8 cellular contexts compared by ENCODE assay signal in the genomic region with DNA sequence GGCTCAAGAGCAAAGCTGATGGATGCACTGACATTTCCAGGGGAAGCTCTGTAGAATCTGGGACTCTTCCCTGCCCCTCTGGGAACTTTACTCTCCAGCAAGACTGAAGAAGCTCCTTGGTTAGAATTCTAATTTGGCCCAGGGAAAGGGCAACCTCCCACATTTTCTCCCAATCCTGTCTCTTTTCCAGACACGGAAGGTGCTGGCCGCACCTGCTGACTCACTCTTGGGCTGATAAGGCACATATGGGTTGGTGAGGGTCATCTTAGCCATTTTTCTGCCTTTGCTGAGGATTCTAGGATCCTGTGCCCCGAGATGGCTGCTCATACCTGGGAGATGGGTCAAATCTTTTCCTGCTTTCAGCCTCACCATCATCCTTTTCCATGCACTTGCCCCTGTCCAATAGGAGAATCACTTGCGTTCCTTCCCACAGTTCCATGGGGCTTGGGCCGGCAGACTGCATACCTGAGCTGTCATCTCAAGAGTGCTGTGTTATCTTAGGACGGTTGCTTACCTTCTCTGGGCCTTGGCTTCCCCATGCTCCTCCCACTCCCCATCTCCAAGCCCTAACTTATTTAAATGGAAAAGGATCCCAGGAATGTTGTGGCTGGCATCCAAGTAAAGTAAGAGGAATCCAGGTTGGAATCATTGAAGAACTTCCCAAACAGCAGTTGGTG. TPM values are rescaled to one million over a fixed set of nuclear protein-coding genes. Genes with fewer than 3 reads are reported as not detected.
DNase-seq lines count a peak whose midpoint lies in the region; ATAC-seq, FAIRE-seq and TF ChIP-seq lines count a peak whose summit lies in the region.
"Had no signal": no experiment of that assay in that cellular context is flagged by ENCODE, and none has a peak within 500 bp of the region (broad histone marks: within the 10 kb centered on the region; RNA-seq: fewer than 3 reads in every experiment).

No MANE protein-coding gene starts in this region.

- peaks cover 62% of the 10 kb centered on the region for H3K79me2 ChIP-seq in endothelial cell of umbilical vein (ENCODE audit: control insufficient read depth, insufficient read depth, low read length)

- no peak overlapping the region for H3K4ac ChIP-seq in mesenchymal stem cell (ENCODE audit: low read depth in 1 of 2, low read length in 2 of 2)

- H3K4me1 ChIP-seq in NT2/D1 (ENCODE audit: insufficient read depth, insufficient read length): peaks cover 44% of the 10 kb centered on the region
- H3K4me1 ChIP-seq in endothelial cell of umbilical vein (ENCODE audit: control insufficient read depth, extremely low read depth, insufficient read depth, low read length): peaks cover 70% of the 10 kb centered on the region
- peaks cover 69% of the 10 kb centered on the region for H3K4me1 ChIP-seq in mesenchymal stem cell (ENCODE audit: control insufficient read depth, insufficient read depth, low read depth, low read length)
- H3K4me1 ChIP-seq in urinary bladder (ENCODE audit: insufficient read depth): no peaks in the 10 kb centered on the region

- peaks cover 9% of the 10 kb centered on the region for H3K27me3 Mint-ChIP-seq in T-helper 2 cell treated with Interferon-gamma antibody and Interleukin-4, amounts not matched to agents 5 μg/mL and 100 μg/mL, for 36 hours (ENCODE audit: low read depth)

- CTCF ChIA-PET in endothelial cell of umbilical vein (lab: Charles Lee): interaction anchor here (0.9 to 3.0 kb wide), 6 partner anchors 10 to 41 kb away, joined by 3 to 15 read pairs (median 6); no protein-coding TSS in a partner anchor

- no peaks in the 10 kb centered on the region for H3K9me3 Mint-ChIP-seq in T-helper 2 cell treated with Interferon-gamma antibody and Interleukin-4, amounts not matched to agents 5 μg/mL and 100 μg/mL, for 36 hours
- H3K9me3 Mint-ChIP-seq: activated T-helper 17 cell treated with anti-CD3 and anti-CD28 coated beads, Interleukin-2, amount 50 U/mL, for 72 hours had no signal

- no peaks in the 10 kb centered on the region for H3K36me3 ChIP-seq in NT2/D1 (ENCODE audit: insufficient read depth, insufficient read length, low read length)
- no peaks in the 10 kb centered on the region for H3K36me3 ChIP-seq in endothelial cell of umbilical vein (ENCODE audit: control insufficient read depth in 2 of 2, extremely low read depth in 1 of 2, insufficient read depth in 2 of 2, low read length in 2 of 2)
- peaks cover 0 to 4% of the 10 kb centered on the region in 2 experiments for H3K36me3 ChIP-seq in mesenchymal stem cell (ENCODE audit: control insufficient read depth in 1 of 2, insufficient read depth in 2 of 2, low read depth in 1 of 2, low read length in 2 of 2)
- no peaks in the 10 kb centered on the region for H3K36me3 ChIP-seq in urinary bladder (ENCODE audit: insufficient read depth)

- no peak overlapping the region for H3K4me3 Mint-ChIP-seq in T-helper 2 cell treated with Interferon-gamma antibody and Interleukin-4, amounts not matched to agents 5 μg/mL and 100 μg/mL, for 36 hours
- H3K4me3 Mint-ChIP-seq: activated T-helper 17 cell treated with anti-CD3 and anti-CD28 coated beads, Interleukin-2, amount 50 U/mL, for 72 hours had no signal

- H4K8ac ChIP-seq in mesenchymal stem cell (ENCODE audit: low read length): no peak overlapping the region

- no peaks in the 10 kb centered on the region for H4K20me1 ChIP-seq in endothelial cell of umbilical vein (replicated peaks; ENCODE audit: control insufficient read depth, extremely low read depth, insufficient read depth, low read length)

- H2BK5ac ChIP-seq in mesenchymal stem cell (ENCODE audit: low read depth, low read length, poor library complexity, severe bottlenecking): no peak overlapping the region

- no peak overlapping the region for H3K23ac ChIP-seq in mesenchymal stem cell (ENCODE audit: low read length in 2 of 2)

- H3K9me1 ChIP-seq in endothelial cell of umbilical vein (replicated peaks; ENCODE audit: control insufficient read depth, extremely low read depth, insufficient read depth, low read length): no peaks in the 10 kb centered on the region

- no peaks in the 10 kb centered on the region for H3K27me3 ChIP-seq in NT2/D1 (ENCODE audit: insufficient read depth, insufficient read length)
- H3K27me3 ChIP-seq in endothelial cell of umbilical vein (ENCODE audit: control insufficient read depth in 2 of 2, insufficient read depth in 2 of 2, low read length in 2 of 2): no peaks in the 10 kb centered on the region
- peaks cover 0 to 3% of the 10 kb centered on the region in 2 experiments for H3K27me3 ChIP-seq in mesenchymal stem cell (ENCODE audit: control insufficient read depth in 1 of 2, insufficient read depth in 1 of 2, low read length in 2 of 2)

- H3K14ac ChIP-seq in mesenchymal stem cell (ENCODE audit: low read length in 2 of 2): no peak overlapping the region

- H3K4me3 ChIP-seq in NT2/D1 (ENCODE audit: insufficient read length, low read depth) (no peak overlapping the region), endothelial cell of umbilical vein (replicated peaks in 1 of 3; ENCODE audit: insufficient read depth in 1 of 3, low read depth in 1 of 3, low read length in 3 of 3) (peak overlapping the region; percentile 76 to 90 (median 87)), mesenchymal stem cell (ENCODE audit: insufficient read depth in 1 of 2, low read depth in 1 of 2, low read length in 2 of 2) (peak overlapping the region in 1 of 2 experiments; percentile 54), urinary bladder (ENCODE audit: low read depth, low read length) (peak overlapping the region; percentile 50)

- H3K36me3 Mint-ChIP-seq in T-helper 2 cell treated with Interferon-gamma antibody and Interleukin-4, amounts not matched to agents 5 μg/mL and 100 μg/mL, for 36 hours (ENCODE audit: low read depth): no peaks in the 10 kb centered on the region

- ATAC-seq in HG02610 (IDR thresholded peaks at IDR 0.05; ENCODE audit: unreplicated experiment): no peak
- ATAC-seq: activated T-helper 17 cell treated with anti-CD3 and anti-CD28 coated beads, Interleukin-2, amount 50 U/mL, for 72 hours had no signal

- H3K9me3 ChIP-seq in NT2/D1 (ENCODE audit: insufficient read depth, low read length) (no peaks in the 10 kb centered on the region), endothelial cell of umbilical vein (replicated peaks; ENCODE audit: control insufficient read depth, insufficient read depth, low read length) (no peaks in the 10 kb centered on the region), mesenchymal stem cell (ENCODE audit: control insufficient read depth, low read length) (no peaks in the 10 kb centered on the region)

- H2BK15ac ChIP-seq in mesenchymal stem cell (ENCODE audit: low read depth, poor library complexity, severe bottlenecking): no peak overlapping the region

- peak overlapping the region; percentile 25 for H2AK5ac ChIP-seq in mesenchymal stem cell (ENCODE audit: low read length, severe bottlenecking)

- H2AFZ ChIP-seq in endothelial cell of umbilical vein (ENCODE audit: low read depth, low read length): no peak overlapping the region
- no peak overlapping the region for H2AFZ ChIP-seq in mesenchymal stem cell (ENCODE audit: low read depth, low read length)

- H3K18ac ChIP-seq in mesenchymal stem cell (ENCODE audit: low read depth in 1 of 2, low read length in 2 of 2): no peak overlapping the region

- dilution Hi-C loops in endothelial cell of umbilical vein (cut with MboI; ENCODE audit: extremely low pct_ligation_motif_present, low sequenced_read_pairs): no loop called here

- DNase-seq in NT2/D1 (ENCODE audit: low read depth, low spot score): no peak
- peak; percentile 58 for DNase-seq in endothelial cell of umbilical vein (ENCODE audit: low read depth, low spot score)
- DNase-seq in mesenchymal stem cell: no peak
- DNase-seq in HuH-7 (ENCODE audit: low spot score): no peak
- DNase-seq in T-helper 2 cell treated with Interferon-gamma antibody and Interleukin-4, amounts not matched to agents 5 μg/mL and 100 μg/mL, for 36 hours (ENCODE audit: low spot score): no peak

- no peak overlapping the region for H3K27ac Mint-ChIP-seq in T-helper 2 cell treated with Interferon-gamma antibody and Interleukin-4, amounts not matched to agents 5 μg/mL and 100 μg/mL, for 36 hours
- H3K27ac Mint-ChIP-seq: activated T-helper 17 cell treated with anti-CD3 and anti-CD28 coated beads, Interleukin-2, amount 50 U/mL, for 72 hours had no signal

- BruUV-seq in endothelial cell of umbilical vein (replicated peaks; lab: Mats Ljungman, UMichigan): no TSS peak

- intact Hi-C loops in endothelial cell of umbilical vein (cut with micrococcal nuclease): loop anchor here (5.0 kb wide), 1 partner anchor 135 kb away; no protein-coding TSS in a partner anchor

- POLR2A ChIA-PET in endothelial cell of umbilical vein (lab: Charles Lee): no interaction called here

- no peaks in the 10 kb centered on the region for H3K79me1 ChIP-seq in mesenchymal stem cell (replicated peaks; ENCODE audit: low read length, poor library complexity, severe bottlenecking)

- H3K4me1 Mint-ChIP-seq in T-helper 2 cell treated with Interferon-gamma antibody and Interleukin-4, amounts not matched to agents 5 μg/mL and 100 μg/mL, for 36 hours (ENCODE audit: low read depth): peaks cover 3% of the 10 kb centered on the region
- H3K4me1 Mint-ChIP-seq: activated T-helper 17 cell treated with anti-CD3 and anti-CD28 coated beads, Interleukin-2, amount 50 U/mL, for 72 hours had no signal

- WGBS in mesenchymal stem cell: 88% methylated on average over 5 of the region's 6 CpGs
- 37% methylated on average over 6 of the region's 6 CpGs for WGBS in urinary bladder

- H3K9ac ChIP-seq in NT2/D1 (ENCODE audit: insufficient read length, low read depth) (peak overlapping the region; percentile 71), endothelial cell of umbilical vein (replicated peaks; ENCODE audit: extremely low read depth, insufficient read depth, low read length) (peak overlapping the region; percentile 69), mesenchymal stem cell (ENCODE audit: low read length) (no peak overlapping the region)

- H3K4me2 ChIP-seq in endothelial cell of umbilical vein (ENCODE audit: insufficient read depth, low read length): peak overlapping the region; percentile 97
- peak overlapping the region; percentile 72 for H3K4me2 ChIP-seq in mesenchymal stem cell (ENCODE audit: low read length, poor library complexity, severe bottlenecking)

- peak overlapping the region; percentile 88 for H3K27ac ChIP-seq in endothelial cell of umbilical vein (ENCODE audit: insufficient read depth, low read depth, low read length)
- no peak overlapping the region for H3K27ac ChIP-seq in mesenchymal stem cell (ENCODE audit: low read length, poor library complexity, severe bottlenecking)
- peak overlapping the region; percentile 34 for H3K27ac ChIP-seq in urinary bladder (ENCODE audit: low read depth)

- peak; percentile 55 for FAIRE-seq in endothelial cell of umbilical vein (lab: Jason Lieb, UNC)

- no peak overlapping the region for H4K91ac ChIP-seq in mesenchymal stem cell (ENCODE audit: low read length)

- no peak for TF ChIP-seq POLR2A in endothelial cell of umbilical vein (IDR thresholded peaks at IDR 0.05; ENCODE audit: low read depth, low read length)

- H2BK12ac ChIP-seq in mesenchymal stem cell (ENCODE audit: low read length in 2 of 2): no peak overlapping the region

- no peak overlapping the region for H2BK120ac ChIP-seq in mesenchymal stem cell (ENCODE audit: low read depth, low read length)

- TF ChIP-seq CTCF in endothelial cell of umbilical vein (IDR thresholded peaks at IDR 0.05; ENCODE audit: extremely low read depth in 1 of 2, insufficient read depth in 1 of 2, low read depth in 1 of 2, low read length in 2 of 2): no peak

RNA-seq across cellular contexts. Expression of gene TINAGL1, which starts 1.3 kb away (rescaled TPM):
- 298 and 312 TPM in 2 replicates for total RNA-seq in endothelial cell of umbilical vein
- 477 and 555 TPM in 2 replicates for polyA plus RNA-seq in endothelial cell of umbilical vein
- 285 and 337 TPM in 2 replicates for polyA plus RNA-seq in endothelial cell of umbilical vein (2011; cell fraction: cytosol; rRNA removed)
- polyA plus RNA-seq in endothelial cell of umbilical vein (2011; cell fraction: nucleus; rRNA removed): 305 and 323 TPM in 2 replicates
- polyA plus RNA-seq in endothelial cell of umbilical vein (2012): 200 and 246 TPM in 2 replicates
- 370 and 385 TPM in 2 replicates for polyA minus RNA-seq in endothelial cell of umbilical vein
- 2.7 TPM for polyA minus RNA-seq in endothelial cell of umbilical vein (2011; cell fraction: cytosol; rRNA and poly(A)+ RNA removed)
- polyA minus RNA-seq in endothelial cell of umbilical vein (2011; cell fraction: nucleus; rRNA and poly(A)+ RNA removed): 119 TPM in 2 replicates
- 0.47 TPM for polyA plus RNA-seq in mesenchymal stem cell (2013, experiment 1 of 2)
- polyA plus RNA-seq in mesenchymal stem cell (2013, experiment 2 of 2): 0.47 TPM
- total RNA-seq in urinary bladder: 94.1 TPM
- 155 TPM for polyA plus RNA-seq in urinary bladder
- total RNA-seq: activated T-helper 17 cell treated with anti-CD3 and anti-CD28 coated beads, Interleukin-2, amount 50 U/mL, for 72 hours had no signal

RNA-seq across cellular contexts. Expression of gene HCRTR1, which starts 39.8 kb away (rescaled TPM):
- total RNA-seq in endothelial cell of umbilical vein (0.93 and 1.4 TPM in 2 replicates), urinary bladder (0.21 TPM)
- polyA plus RNA-seq in endothelial cell of umbilical vein (1.3 and 1.5 TPM in 2 replicates), urinary bladder (0.09 TPM)
- 0.75 and 0.86 TPM in 2 replicates for polyA plus RNA-seq in endothelial cell of umbilical vein (2011; cell fraction: cytosol; rRNA removed)
- polyA plus RNA-seq in endothelial cell of umbilical vein (2011; cell fraction: nucleus; rRNA removed): 3.1 and 3.2 TPM in 2 replicates
- polyA plus RNA-seq in endothelial cell of umbilical vein (2012): 0.32 and 0.57 TPM in 2 replicates
- 1.5 and 1.7 TPM in 2 replicates for polyA minus RNA-seq in endothelial cell of umbilical vein
- not detected for polyA minus RNA-seq in endothelial cell of umbilical vein (2011; cell fraction: cytosol; rRNA and poly(A)+ RNA removed)
- polyA minus RNA-seq in endothelial cell of umbilical vein (2011; cell fraction: nucleus; rRNA and poly(A)+ RNA removed): 1.0 and 1.1 TPM in 2 replicates
- not detected for polyA plus RNA-seq in mesenchymal stem cell (2013, experiment 1 of 2)
- polyA plus RNA-seq in mesenchymal stem cell (2013, experiment 2 of 2): not detected
- total RNA-seq: activated T-helper 17 cell treated with anti-CD3 and anti-CD28 coated beads, Interleukin-2, amount 50 U/mL, for 72 hours had no signal
